In the genomic region with DNA sequence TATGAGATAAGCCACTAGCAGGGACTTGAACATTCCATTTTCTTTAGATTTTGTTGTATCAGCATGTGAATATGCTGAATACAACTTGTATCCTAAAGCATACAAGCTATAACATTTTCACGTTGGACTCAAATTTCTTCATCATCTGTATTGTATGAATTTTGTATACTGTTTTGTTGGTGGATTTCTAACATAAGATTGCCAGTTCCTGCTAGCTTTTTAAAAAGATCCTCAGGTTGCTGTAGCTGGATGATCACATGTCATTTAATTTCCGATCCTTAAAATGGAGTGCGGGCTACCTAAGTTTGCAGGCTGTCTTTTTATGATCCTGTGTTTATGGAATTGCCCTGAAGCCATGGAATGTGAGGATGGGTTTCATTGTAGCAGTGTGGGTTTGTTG, we compare ENCODE assay signal across 1 cellular context.
TF ChIP-seq lines count a peak whose summit lies in the region.

No MANE protein-coding gene starts in this region.

TF ChIP-seq in K562, 482 proteins besides CTCF, POLR2A, EP300 and RAD21:
- TF ChIP-seq TRIM28 (IDR thresholded peaks at IDR 0.05) (no peak), ZKSCAN1 (IDR thresholded peaks at IDR 0.05; ENCODE audit: low read depth, low read length) (no peak), NUFIP1 (IDR thresholded peaks at IDR 0.05; ENCODE audit: partially characterized antibody) (no peak), ZNF280B (CRISPR knock-in tag; IDR thresholded peaks at IDR 0.05) (no peak), C11orf30 (IDR thresholded peaks at IDR 0.05; ENCODE audit: low read depth) (peak; percentile 67), MAFG (tag; conservative IDR thresholded peaks at IDR 0.05) (peak; percentile 58), POLR2G (IDR thresholded peaks at IDR 0.05; ENCODE audit: low read depth, low read length) (no peak), ZNF316 (IDR thresholded peaks at IDR 0.05) (peak; percentile 86)
